ENCODE assay signal across 8 cellular contexts in genomic region chr2:61471905-61472805, GRCh38. TPM values are rescaled to one million over a fixed set of nuclear protein-coding genes. Genes with fewer than 3 reads are reported as not detected.
DNase-seq lines count a peak whose midpoint lies in the region; ATAC-seq, FAIRE-seq and TF ChIP-seq lines count a peak whose summit lies in the region.

No MANE protein-coding gene starts in this region.

- H3K4me1 ChIP-seq in CD4-positive, CD25-positive, alpha-beta regulatory T cell (ENCODE audit: control insufficient read depth, insufficient read depth, low read length, poor library complexity, severe bottlenecking), result peaks cover 23% of the 10 kb centered on the region
- H3K4me1 ChIP-seq in OCI-LY1 (ENCODE audit: insufficient read depth, low read length, severe bottlenecking) (peaks cover 27% of the 10 kb centered on the region), K562 (replicated peaks in 1 of 2; ENCODE audit: control insufficient read depth in 2 of 2, insufficient read depth in 2 of 2, low read length in 2 of 2) (peaks cover 8 to 13% of the 10 kb centered on the region in 2 experiments; a peak in 4 of 5 replicates), subcutaneous abdominal adipose tissue (ENCODE audit: control insufficient read depth in 5 of 5, insufficient read depth in 5 of 5, low read length in 5 of 5) (peaks cover 0 to 27% (median 23%) of the 10 kb centered on the region in 5 donors)

- FAIRE-seq in K562 (lab: Jason Lieb, UNC), result no peak

- no peaks in the 10 kb centered on the region for H3K9me3 ChIP-seq in CD4-positive, CD25-positive, alpha-beta regulatory T cell (ENCODE audit: control insufficient read depth in 2 of 2, low read length in 2 of 2)
- H3K9me3 ChIP-seq in OCI-LY1 (ENCODE audit: low read length), result no peaks in the 10 kb centered on the region
- H3K9me3 ChIP-seq in K562 (replicated peaks; ENCODE audit: control insufficient read depth, insufficient read depth, low read depth, low read length), result no peaks in the 10 kb centered on the region
- no peaks in the 10 kb centered on the region for H3K9me3 ChIP-seq in subcutaneous abdominal adipose tissue (ENCODE audit: control insufficient read depth in 5 of 5, low read length in 5 of 5)

- H3K36me3 Mint-ChIP-seq in CD4-positive, CD25-positive, alpha-beta regulatory T cell, result no peaks in the 10 kb centered on the region

- H3K27me3 ChIP-seq in CD4-positive, CD25-positive, alpha-beta regulatory T cell (ENCODE audit: control insufficient read depth, insufficient read depth, low read length), result no peaks in the 10 kb centered on the region
- no peaks in the 10 kb centered on the region for H3K27me3 ChIP-seq in OCI-LY1 (ENCODE audit: insufficient read depth, low read length)
- no peaks in the 10 kb centered on the region for H3K27me3 ChIP-seq in K562 (ENCODE audit: control insufficient read depth in 2 of 2, insufficient read depth in 2 of 2, low read length in 2 of 2)
- H3K27me3 ChIP-seq in subcutaneous abdominal adipose tissue (ENCODE audit: control insufficient read depth in 5 of 5, insufficient read depth in 4 of 5, low read length in 5 of 5), result no peaks in the 10 kb centered on the region

- no peak for ATAC-seq in CD4-positive, CD25-positive, alpha-beta regulatory T cell (ENCODE audit: low read depth in 2 of 2)
- ATAC-seq in GM19395 (IDR thresholded peaks at IDR 0.05; ENCODE audit: unreplicated experiment) (peak; percentile 4), K562 (peak; percentile 2; the same call in 1 of the 3 replicates), GM18868 (IDR thresholded peaks at IDR 0.05; ENCODE audit: unreplicated experiment) (no peak)

- peak in 1 of 3 donors; percentile 58 for DNase-seq in CD4-positive, CD25-positive, alpha-beta regulatory T cell
- peak; percentile 14 to 53 (median 25) for DNase-seq in K562 (ENCODE audit: extremely low read depth in 1 of 4, low spot score in 3 of 4)
- DNase-seq in kidney glomerular epithelial cell (lab: John Stamatoyannopoulos, UW), result peak; percentile 52
- no peak for DNase-seq in cortex of kidney (lab: John Stamatoyannopoulos, UW)

- H3K9me3 Mint-ChIP-seq in CD4-positive, CD25-positive, alpha-beta regulatory T cell, result peaks cover 0 to 2% (median 0%) of the 10 kb centered on the region in 7 donors

- TF ChIP-seq CTCF in OCI-LY1 (IDR thresholded peaks at IDR 0.05; ENCODE audit: low read length) (no peak), K562 (IDR thresholded peaks at IDR 0.05 in 2 of 3, conservative IDR thresholded peaks at IDR 0.05 in 1 of 3; ENCODE audit: insufficient read depth in 2 of 3, low read depth in 1 of 3, low read length in 3 of 3) (no peak)

- H2AFZ ChIP-seq in OCI-LY1 (ENCODE audit: low read length) (no peak overlapping the region), K562 (ENCODE audit: low read depth, low read length) (peak overlapping the region; percentile 92)

- CTCF ChIA-PET in K562 (lab: Yijun Ruan, JAX; ENCODE audit: low intra/inter-chr PET ratio), result no interaction called here

- peaks cover 2% of the 10 kb centered on the region for H3K36me3 ChIP-seq in CD4-positive, CD25-positive, alpha-beta regulatory T cell (ENCODE audit: control insufficient read depth, insufficient read depth, low read length)
- peaks cover 12% of the 10 kb centered on the region for H3K36me3 ChIP-seq in OCI-LY1 (ENCODE audit: insufficient read depth, low read length)
- H3K36me3 ChIP-seq in K562 (ENCODE audit: control insufficient read depth, insufficient read depth, low read length), result peaks cover 21% of the 10 kb centered on the region; the same call in 2 of the 3 replicates
- H3K36me3 ChIP-seq in subcutaneous abdominal adipose tissue (ENCODE audit: control insufficient read depth in 5 of 5, insufficient read depth in 5 of 5, low read length in 5 of 5), result peaks cover 0 to 11% (median under 1%) of the 10 kb centered on the region in 5 donors

- H3K27ac Mint-ChIP-seq in CD4-positive, CD25-positive, alpha-beta regulatory T cell, result peak overlapping the region; percentile 98 to 99 (median 98)

- H3K27ac ChIP-seq in CD4-positive, CD25-positive, alpha-beta regulatory T cell (ENCODE audit: insufficient read depth, low read length, poor library complexity, severe bottlenecking), result peak overlapping the region; percentile 99
- H3K27ac ChIP-seq in OCI-LY1 (ENCODE audit: low read depth, low read length, poor library complexity, severe bottlenecking) (peak overlapping the region; percentile 93), K562 (ENCODE audit: extremely low read depth, low read depth, low read length) (peak overlapping the region; percentile 100), subcutaneous abdominal adipose tissue (ENCODE audit: low read depth, low read length) (peak overlapping the region; percentile 97)

- H3K4me3 Mint-ChIP-seq in CD4-positive, CD25-positive, alpha-beta regulatory T cell, result peak overlapping the region; percentile 95 to 97 (median 96)

- no peak for TF ChIP-seq EP300 in K562 (IDR thresholded peaks at IDR 0.05; ENCODE audit: low read length)

- WGBS in K562 (ENCODE audit: insufficient coverage, low coverage, missing lambda C conversion rate), result 22% methylated on average over 19 of the region's 19 CpGs

- TF ChIP-seq POLR2A in K562 (conservative IDR thresholded peaks at IDR 0.05), result no peak

- TF ChIP-seq RAD21 in K562 (CRISPR knock-in tag; conservative IDR thresholded peaks at IDR 0.05 in 1 of 2, IDR thresholded peaks at IDR 0.05 in 1 of 2), result no peak

- H3K27me3 Mint-ChIP-seq in CD4-positive, CD25-positive, alpha-beta regulatory T cell, result no peaks in the 10 kb centered on the region

- H4K20me1 ChIP-seq in OCI-LY1 (ENCODE audit: insufficient read depth, low read length) (no peaks in the 10 kb centered on the region), K562 (replicated peaks; ENCODE audit: control insufficient read depth, insufficient read depth, low read length) (no peaks in the 10 kb centered on the region)

- H3K4me2 ChIP-seq in OCI-LY1 (ENCODE audit: low read length) (peak overlapping the region; percentile 83), K562 (ENCODE audit: insufficient read depth, low read length) (peak overlapping the region; percentile 97)

- intact Hi-C loops in K562 (cut with micrococcal nuclease), result loop anchor here (2.0 to 10.0 kb wide), 2 partner anchors 65 to 337 kb away; no protein-coding TSS in a partner anchor

- H3F3A ChIP-seq in OCI-LY1 (ENCODE audit: insufficient read depth, low read length), result no peaks in the 10 kb centered on the region

- H3K79me2 ChIP-seq in OCI-LY1 (ENCODE audit: insufficient read depth, low read length), result peaks cover 30% of the 10 kb centered on the region
- peaks cover 57% of the 10 kb centered on the region for H3K79me2 ChIP-seq in K562 (ENCODE audit: control insufficient read depth, insufficient read depth, low read length)

- H3K4me3 ChIP-seq in CD4-positive, CD25-positive, alpha-beta regulatory T cell (ENCODE audit: low read depth, low read length), result peak overlapping the region; percentile 89
- H3K4me3 ChIP-seq in OCI-LY1 (ENCODE audit: low read depth, low read length, poor library complexity, severe bottlenecking) (peak overlapping the region; percentile 82), K562 (peak overlapping the region; percentile 100), subcutaneous abdominal adipose tissue (ENCODE audit: low read depth in 1 of 5, low read length in 5 of 5) (peak overlapping the region; percentile 85 to 97 (median 92))

- H3K9ac ChIP-seq in OCI-LY1 (ENCODE audit: low read length) (peak overlapping the region; percentile 90), K562 (ENCODE audit: insufficient read depth in 1 of 2, low read depth in 2 of 2, low read length in 2 of 2) (peak overlapping the region; percentile 100), subcutaneous abdominal adipose tissue (ENCODE audit: low read length in 5 of 5) (peak overlapping the region; percentile 82 to 98 (median 91))

- peaks cover 11 to 45% (median 27%) of the 10 kb centered on the region in 4 donors for H3K4me1 Mint-ChIP-seq in CD4-positive, CD25-positive, alpha-beta regulatory T cell

- in situ Hi-C loops in K562 (cut with MboI), result no loop called here

- POLR2A ChIA-PET in K562 (lab: Yijun Ruan, JAX), result interaction anchor here (0.5 to 1.0 kb wide), 4 partner anchors 10 to 891 kb away, joined by 3 to 4 read pairs (median 4); no protein-coding TSS in a partner anchor

- H3K9me1 ChIP-seq in K562 (ENCODE audit: control insufficient read depth, insufficient read depth, low read length), result no peaks in the 10 kb centered on the region

- no TSS peak for BruUV-seq in K562 (replicated peaks; lab: Mats Ljungman, UMichigan)

- H3K9me2 ChIP-seq in OCI-LY1 (ENCODE audit: low read depth, low read length), result no peaks in the 10 kb centered on the region

TF ChIP-seq in K562, 482 proteins besides CTCF, POLR2A, EP300 and RAD21 (continues in another document):
- TF ChIP-seq ZFP1 (CRISPR knock-in tag; IDR thresholded peaks at IDR 0.05) (no peak), DDX20 (tag; IDR thresholded peaks at IDR 0.05; ENCODE audit: low read depth) (no peak), MYC (IDR thresholded peaks at IDR 0.05; ENCODE audit: low read depth, low read length) (no peak), MYC (CRISPR knock-in tag; IDR thresholded peaks at IDR 0.05; ENCODE audit: borderline replicate concordance, low read depth) (no peak), SREBF1 (IDR thresholded peaks at IDR 0.05; ENCODE audit: borderline replicate concordance, low read depth, low read length) (no peak)

RNA-seq across cellular contexts. Expression of gene USP34, which starts 1.3 kb away (rescaled TPM):
- 197 TPM for total RNA-seq in CD4-positive, CD25-positive, alpha-beta regulatory T cell
- polyA plus RNA-seq in CD4-positive, CD25-positive, alpha-beta regulatory T cell, result 10 to 100 TPM; 16.6 to 20.9 (median 17.5) TPM
- total RNA-seq in K562 (2011; cell fraction: chromatin; rRNA removed; ENCODE audit: low replicate concordance), result 203 and 710 TPM in 2 replicates
- total RNA-seq in K562 (2011; cell fraction: nucleolus; rRNA removed), result 62.7 and 117 TPM in 2 replicates
- 187 and 292 TPM in 2 replicates for total RNA-seq in K562 (2011; cell fraction: nucleoplasm; rRNA removed)
- total RNA-seq in K562 (2014; rRNA removed), result 61.8 and 61.9 TPM in 2 replicates
- 98.7 and 111 TPM in 2 replicates for total RNA-seq in K562 (2014; rRNA removed; fragmentation: Illumina TruSeq; extraction: Trizol)
- total RNA-seq in K562 (2015; rRNA removed; fragmentation: Illumina TruSeq; extraction: Trizol), result 89.9 and 94.3 TPM in 2 replicates
- total RNA-seq in K562 (2021), result 67.8 and 73.6 TPM in 2 replicates
- 69.1 and 82.1 TPM in 2 replicates for polyA plus RNA-seq in K562 (2011; rRNA removed)
- polyA plus RNA-seq in K562 (2011; cell fraction: cytosol; rRNA removed), result 24.1 and 44.7 TPM in 2 replicates
- polyA plus RNA-seq in K562 (2011; cell fraction: nucleus; rRNA removed), result 109 and 150 TPM in 2 replicates
- polyA plus RNA-seq in K562 (2012), result 46.1 and 63.7 TPM in 2 replicates
- 83.8 and 108 TPM in 2 replicates for polyA plus RNA-seq in K562 (2014; fragmentation: Illumina TruSeq; extraction: Trizol)
- 10 to 100 TPM; 19.8 to 38.7 TPM for polyA plus RNA-seq in K562 (2014; fragmentation: Nextera tagmentation; extraction: Ambion mirVana)
- polyA plus RNA-seq in K562 (2014; rRNA removed), result 48.3 and 54.1 TPM in 2 replicates
- polyA minus RNA-seq in K562 (2011; rRNA and poly(A)+ RNA removed), result 252 and 297 TPM in 2 replicates
- polyA minus RNA-seq in K562 (2011; cell fraction: cytosol; rRNA and poly(A)+ RNA removed), result 70.3 and 94.8 TPM in 2 replicates
- 139 and 212 TPM in 2 replicates for polyA minus RNA-seq in K562 (2011; cell fraction: nucleus; rRNA and poly(A)+ RNA removed)

Comparison
In these comparisons a context has a peak if more than half of its experiments do, and no peak if none do; other contexts are left out.
1. ATAC-seq: peak in GM19395 (single experiment) and K562 (single experiment); none in CD4-positive, CD25-positive, alpha-beta regulatory T cell (0 of 2) and GM18868 (single experiment).
2. Peak in every context shown above with its lines, with median percentiles within 50 percentile points of each other: H3K27ac ChIP-seq, H3K4me3 ChIP-seq and H3K9ac ChIP-seq.